1 cellular context compared by ENCODE assay signal in genomic region chr13:35957996-35958395, GRCh38.
TF ChIP-seq lines count a peak whose summit lies in the region.

No MANE protein-coding gene starts in this region.

TF ChIP-seq in K562, 482 proteins besides CTCF, POLR2A, EP300 and RAD21 (continued from another document):
- no peak for TF ChIP-seq CREB3L1 (IDR thresholded peaks at IDR 0.05; ENCODE audit: borderline replicate concordance, low read depth)
- TF ChIP-seq PRMT5 (CRISPR knock-in tag; IDR thresholded peaks at IDR 0.05), result no peak
- no peak for TF ChIP-seq NFE2 (IDR thresholded peaks at IDR 0.05; ENCODE audit: low read depth)
- TF ChIP-seq PRPF4 (IDR thresholded peaks at IDR 0.05; ENCODE audit: insufficient read depth, low read depth, low read length, poor library complexity, severe bottlenecking), result no peak
- TF ChIP-seq DIDO1 (tag; IDR thresholded peaks at IDR 0.05; ENCODE audit: low read depth), result no peak
- TF ChIP-seq ZBTB8A (IDR thresholded peaks at IDR 0.05; ENCODE audit: partially characterized antibody), result no peak
- no peak for TF ChIP-seq KDM1A (IDR thresholded peaks at IDR 0.05)
- TF ChIP-seq IRF1 (CRISPR knock-in tag; IDR thresholded peaks at IDR 0.05; ENCODE audit: borderline replicate concordance), result no peak
- TF ChIP-seq CREM (IDR thresholded peaks at IDR 0.05; ENCODE audit: low read depth), result no peak
